ENCODE assay signal across 23 cellular contexts in genomic region chr2:190459881-190460280, GRCh38.
"Had no signal": no experiment of that assay in that cellular context is flagged by ENCODE, and none has a peak within 500 bp of the region (broad histone marks: within the 10 kb centered on the region; RNA-seq: fewer than 3 reads in every experiment).

No MANE protein-coding gene starts in this region.

- H3K27ac ChIP-seq: epithelial cell of prostate, gastrocnemius medialis, ovary, prostate gland, suprapubic skin, tibial artery had no signal

- H3K36me3 ChIP-seq: gastrocnemius medialis, ovary, prostate gland, suprapubic skin had no signal

- DNase-seq: activated B cell treated with CpG ODN at 0.5 μM for 24 hours; activated CD4-positive, alpha-beta T cell treated with anti-CD3 and anti-CD28 coated beads, Interleukin-2, amount 50 U/mL, for 1 hour; activated CD8-positive, alpha-beta T cell treated with anti-CD3 and anti-CD28 coated beads for 36 hours; activated naive CD4-positive, alpha-beta T cell; activated T-cell treated with anti-CD3 and anti-CD28 coated beads, Interleukin-2, amount 50 U/mL, for 48 hours; anterior cingulate cortex; effector CD8-positive, alpha-beta T cell; gastrocnemius medialis; hypothalamus; mesendoderm; nephron progenitor cell; ovary; retina; stimulated activated CD4-positive, alpha-beta T cell treated with anti-CD3 and anti-CD28 coated beads, Interleukin-15, amount 100 ng/mL, for 24 hours; stimulated activated CD4-positive, alpha-beta T cell treated with anti-CD3 and anti-CD28 coated beads, Interleukin-2, amount 100 ng/mL, for 24 hours; stimulated activated naive CD4-positive, alpha-beta T cell; T-helper 1 cell; tibial artery had no signal

- ATAC-seq: activated CD8-positive, alpha-beta T cell treated with anti-CD3 and anti-CD28 coated beads for 36 hours; activated naive CD4-positive, alpha-beta T cell treated with anti-CD3 and anti-CD28 coated beads, Interleukin-2, amount 50 U/mL, for 72 hours; gastrocnemius medialis had no signal

- H3K4me1 ChIP-seq: gastrocnemius medialis, prostate gland, suprapubic skin, tibial artery had no signal

- H3K27me3 ChIP-seq: gastrocnemius medialis, ovary, suprapubic skin, tibial artery had no signal

- H3K9me3 ChIP-seq: gastrocnemius medialis, ovary, prostate gland, suprapubic skin, tibial artery had no signal

- H3K4me3 ChIP-seq: gastrocnemius medialis, lung, ovary, prostate gland, suprapubic skin, tibial artery had no signal
